ENCODE assay signal across 13 cellular contexts in genomic region chr11:2306971-2307732, GRCh38. TPM values are rescaled to one million over a fixed set of nuclear protein-coding genes. Genes with fewer than 3 reads are reported as not detected.
DNase-seq lines count a peak whose midpoint lies in the region; TF ChIP-seq lines count a peak whose summit lies in the region.
"Had no signal": no experiment of that assay in that cellular context is flagged by ENCODE, and none has a peak within 500 bp of the region (broad histone marks: within the 10 kb centered on the region; RNA-seq: fewer than 3 reads in every experiment).

No MANE protein-coding gene starts in this region.

- H4K91ac ChIP-seq in trophoblast cell (ENCODE audit: low read depth, low read length): no peak overlapping the region

- no peak overlapping the region for H3K4ac ChIP-seq in trophoblast cell (ENCODE audit: low read depth, low read length)

- H3K9me3 ChIP-seq in MG63 (no peaks in the 10 kb centered on the region), duodenal mucosa (ENCODE audit: control insufficient read depth in 1 of 2, low read length in 2 of 2) (no peaks in the 10 kb centered on the region), neural progenitor cell (ENCODE audit: low read depth) (no peaks in the 10 kb centered on the region), trophoblast cell (ENCODE audit: insufficient read depth, low read depth, low read length) (peaks cover 2% of the 10 kb centered on the region)
- H3K9me3 ChIP-seq: thoracic aorta had no signal

- no peaks in the 10 kb centered on the region for H3K36me3 Mint-ChIP-seq in neural progenitor cell

- WGBS in trophoblast cell (ENCODE audit: extremely low coverage, insufficient coverage, insufficient read length): no CpG with 5 or more reads among the region's 23 CpGs

- no peak overlapping the region for H2AK5ac ChIP-seq in trophoblast cell (ENCODE audit: low read length)

- H3K9me3 Mint-ChIP-seq in neural progenitor cell: no peaks in the 10 kb centered on the region

- no peak overlapping the region for H4K12ac ChIP-seq in trophoblast cell (ENCODE audit: low read depth, low read length)

- H3K27ac ChIP-seq in duodenal mucosa (ENCODE audit: low read depth, low read length) (peak overlapping the region; percentile 3), neural progenitor cell (no peak overlapping the region), trophoblast cell (ENCODE audit: low read depth, low read length) (no peak overlapping the region)
- H3K27ac ChIP-seq: epithelial cell of prostate had no signal

- no peak overlapping the region for H2BK5ac ChIP-seq in trophoblast cell (ENCODE audit: low read depth, low read length, poor library complexity)

- peak overlapping the region; percentile 23 for H3K27ac Mint-ChIP-seq in neural progenitor cell

- peaks cover 12 to 19% of the 10 kb centered on the region in 2 donors for H3K4me1 ChIP-seq in duodenal mucosa (ENCODE audit: control insufficient read depth in 1 of 2, insufficient read depth in 2 of 2, low read length in 2 of 2)
- no peaks in the 10 kb centered on the region for H3K4me1 ChIP-seq in neural progenitor cell
- no peaks in the 10 kb centered on the region for H3K4me1 ChIP-seq in trophoblast cell (ENCODE audit: control insufficient read depth in 1 of 2, insufficient read depth in 2 of 2, low read length in 2 of 2)

- H3K4me2 ChIP-seq in neural progenitor cell: no peak overlapping the region
- no peak overlapping the region for H3K4me2 ChIP-seq in trophoblast cell (ENCODE audit: low read length)

- H2BK12ac ChIP-seq in trophoblast cell (ENCODE audit: low read length): no peak overlapping the region

- H3K14ac ChIP-seq in trophoblast cell (ENCODE audit: low read length): no peak overlapping the region

- no peak overlapping the region for H3K9ac ChIP-seq in duodenal mucosa (ENCODE audit: low read depth in 1 of 2, low read length in 2 of 2)
- no peak overlapping the region for H3K9ac ChIP-seq in neural progenitor cell
- no peak overlapping the region for H3K9ac ChIP-seq in trophoblast cell (ENCODE audit: low read length)

- H3K27me3 Mint-ChIP-seq in neural progenitor cell (ENCODE audit: insufficient read depth, low read depth): peaks cover 7% of the 10 kb centered on the region

- no peak for TF ChIP-seq CTCF in neural progenitor cell (IDR thresholded peaks at IDR 0.05)

- no peaks in the 10 kb centered on the region for H3K27me3 ChIP-seq in MG63
- no peaks in the 10 kb centered on the region for H3K27me3 ChIP-seq in duodenal mucosa (ENCODE audit: control insufficient read depth in 1 of 2, insufficient read depth in 2 of 2, low read length in 2 of 2)
- no peaks in the 10 kb centered on the region for H3K27me3 ChIP-seq in neural progenitor cell
- no peaks in the 10 kb centered on the region for H3K27me3 ChIP-seq in trophoblast cell (ENCODE audit: insufficient read depth, low read length)

- peak; percentile 49 for DNase-seq in AG20443 (ENCODE audit: low spot score)
- peak; percentile 52 for DNase-seq in MG63
- no peak for DNase-seq in neural progenitor cell (ENCODE audit: low spot score)
- no peak for DNase-seq in trophoblast cell
- no peak for DNase-seq in activated gamma-delta T cell treated with Interleukin-2 at 50 U/mL for 16 hours
- no peak for DNase-seq in NCI-H2196 (lab: John Stamatoyannopoulos, UW; ENCODE audit: unreplicated experiment)
- no peak for DNase-seq in activated CD4-positive, CD25-positive, alpha-beta regulatory T cell treated with anti-CD3 and anti-CD28 coated beads, Interleukin-2, amount 50 U/mL, for 72 hours
- DNase-seq: Calu3 had no signal

- H2AFZ ChIP-seq in neural progenitor cell (replicated peaks) (no peak overlapping the region), trophoblast cell (ENCODE audit: insufficient read depth, low read length, poor library complexity) (no peak overlapping the region)

- no peaks in the 10 kb centered on the region for H3K79me2 ChIP-seq in neural progenitor cell (ENCODE audit: low read depth)
- no peaks in the 10 kb centered on the region for H3K79me2 ChIP-seq in trophoblast cell (ENCODE audit: control insufficient read depth, insufficient read depth, low read length, poor library complexity)

- no peak overlapping the region for H3K18ac ChIP-seq in trophoblast cell (ENCODE audit: low read length)

- no peaks in the 10 kb centered on the region for H3F3A ChIP-seq in neural progenitor cell (ENCODE audit: low read depth)

- no peak overlapping the region for H3K23ac ChIP-seq in trophoblast cell (ENCODE audit: low read length)

- no peak overlapping the region for H3K4me3 Mint-ChIP-seq in neural progenitor cell

- H3K36me3 ChIP-seq in MG63 (no peaks in the 10 kb centered on the region), duodenal mucosa (ENCODE audit: control insufficient read depth in 1 of 2, insufficient read depth in 2 of 2, low read length in 2 of 2) (no peaks in the 10 kb centered on the region), neural progenitor cell (no peaks in the 10 kb centered on the region), trophoblast cell (ENCODE audit: control insufficient read depth in 1 of 2, insufficient read depth in 2 of 2, low read length in 2 of 2) (no peaks in the 10 kb centered on the region)
- H3K36me3 ChIP-seq: thoracic aorta had no signal

- H3K4me1 Mint-ChIP-seq in neural progenitor cell: peaks cover 15% of the 10 kb centered on the region

- H4K8ac ChIP-seq in trophoblast cell (ENCODE audit: low read depth, low read length): no peak overlapping the region

- H4K20me1 ChIP-seq in neural progenitor cell (ENCODE audit: low read depth): no peaks in the 10 kb centered on the region

- no peak overlapping the region for H2BK120ac ChIP-seq in trophoblast cell (ENCODE audit: insufficient read depth, low read length, poor library complexity)

- H3K4me3 ChIP-seq in MG63: no peak overlapping the region
- no peak overlapping the region for H3K4me3 ChIP-seq in duodenal mucosa (ENCODE audit: low read depth in 1 of 2, low read length in 2 of 2)
- H3K4me3 ChIP-seq in neural progenitor cell: no peak overlapping the region
- H3K4me3 ChIP-seq in trophoblast cell (ENCODE audit: low read depth, low read length): no peak overlapping the region
- H3K4me3 ChIP-seq: lung had no signal

- no peaks in the 10 kb centered on the region for H3K79me1 ChIP-seq in trophoblast cell (ENCODE audit: low read length)

RNA-seq across cellular contexts. Expression of gene TSPAN32, which starts 5.3 kb away (rescaled TPM):
- total RNA-seq in MG63 (2014; rRNA removed; shearing (Covaris generic); ENCODE audit: low replicate concordance): 4.3 and 6.0 TPM in 2 replicates
- total RNA-seq in neural progenitor cell (ENCODE audit: low replicate concordance): 0.19 TPM in 1 of 2 replicates, not detected in the other
- not detected in 2 replicates for polyA plus RNA-seq in trophoblast cell (2013)
- total RNA-seq: Calu3 had no signal

RNA-seq across cellular contexts. Expression of gene C11orf21, which starts 5.4 kb away (rescaled TPM):
- total RNA-seq in MG63 (2014; rRNA removed; shearing (Covaris generic); ENCODE audit: low replicate concordance): 8.4 and 18.1 TPM in 2 replicates
- 0.19 TPM in 1 of 2 replicates, not detected in the other for total RNA-seq in neural progenitor cell (ENCODE audit: low replicate concordance)
- not detected in 2 replicates for polyA plus RNA-seq in trophoblast cell (2013)
- total RNA-seq: Calu3 had no signal

RNA-seq across cellular contexts. Expression of gene ASCL2, which starts 36.8 kb away (rescaled TPM):
- total RNA-seq in MG63 (2014; rRNA removed; shearing (Covaris generic); ENCODE audit: low replicate concordance): not detected in 2 replicates
- 2.2 TPM in 1 of 2 replicates, not detected in the other for total RNA-seq in neural progenitor cell (ENCODE audit: low replicate concordance)
- 0.59 and 0.60 TPM in 2 replicates for polyA plus RNA-seq in trophoblast cell (2013)
- total RNA-seq: Calu3; T-helper 1 cell treated with Interleukin-12 subunit alpha and Interleukin-12 subunit beta and Interleukin-4 antibody, amounts not matched to agents 30 ng/mL and 1 ng/mL, for 36 hours had no signal

Comparison
In these comparisons a context has a peak if more than half of its experiments do, and no peak if none do; other contexts are left out.
1. DNase-seq: peak in AG20443 (single experiment) and MG63 (single experiment); none in neural progenitor cell (single experiment), trophoblast cell (0 of 2), activated gamma-delta T cell treated with Interleukin-2 at 50 U/mL for 16 hours (single experiment), NCI-H2196 (single experiment) and activated CD4-positive, CD25-positive, alpha-beta regulatory T cell treated with anti-CD3 and anti-CD28 coated beads, Interleukin-2, amount 50 U/mL, for 72 hours (single experiment).